In genomic region chr1:153212201-153212600, GRCh38 we compare ENCODE assay signal across 6 cellular contexts. TPM values are rescaled to one million over a fixed set of nuclear protein-coding genes. Genes with fewer than 3 reads are reported as not detected.
"Had no signal": no experiment of that assay in that cellular context is flagged by ENCODE, and none has a peak within 500 bp of the region (broad histone marks: within the 10 kb centered on the region; RNA-seq: fewer than 3 reads in every experiment).

No MANE protein-coding gene starts in this region.

- DNase-seq: H9, HCEC 1CT, KBM-7 had no signal

RNA-seq across cellular contexts. Expression of gene PRR9, which starts 5.2 kb away (rescaled TPM):
- total RNA-seq: GM23338, H1, H9, HT-29 had no signal

RNA-seq across cellular contexts. Expression of gene LELP1, which starts 9.0 kb away (rescaled TPM):
- total RNA-seq: GM23338, H1, H9, HT-29 had no signal

RNA-seq across cellular contexts. Expression of gene LORICRIN, which starts 47.3 kb away (rescaled TPM):
- total RNA-seq: GM23338, H1, H9, HT-29 had no signal
